Comparison of ENCODE assay signal across 23 cellular contexts in the genomic region with DNA sequence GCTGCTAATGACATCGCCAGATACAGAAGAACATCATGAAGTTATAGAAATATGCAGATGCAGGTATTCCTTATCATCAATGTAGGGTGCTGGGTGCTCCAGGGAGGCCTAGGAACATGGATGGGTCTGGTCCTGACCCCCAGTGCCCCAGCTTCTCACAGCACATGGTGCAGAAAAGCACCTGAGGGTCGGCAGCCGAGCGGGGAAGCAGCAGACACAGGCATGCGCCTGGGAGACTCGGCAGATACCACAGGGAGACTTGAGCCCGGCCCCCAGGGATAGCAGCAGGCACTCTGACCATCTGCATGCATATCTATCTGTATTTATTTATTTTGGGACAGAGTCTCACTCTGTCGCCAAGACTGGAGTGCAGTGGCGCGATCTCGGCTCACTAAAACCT. TPM values are rescaled to one million over a fixed set of nuclear protein-coding genes. Genes with fewer than 3 reads are reported as not detected.
DNase-seq lines count a peak whose midpoint lies in the region; ATAC-seq, FAIRE-seq and TF ChIP-seq lines count a peak whose summit lies in the region.
"Had no signal": no experiment of that assay in that cellular context is flagged by ENCODE, and none has a peak within 500 bp of the region (broad histone marks: within the 10 kb centered on the region; RNA-seq: fewer than 3 reads in every experiment).

No MANE protein-coding gene starts in this region.

- H3K36me3 ChIP-seq in GM23338 (ENCODE audit: insufficient read depth) (no peaks in the 10 kb centered on the region), esophagus muscularis mucosa (no peaks in the 10 kb centered on the region), small intestine (ENCODE audit: control insufficient read depth in 2 of 2, insufficient read depth in 2 of 2, low read length in 2 of 2) (no peaks in the 10 kb centered on the region)
- H3K36me3 ChIP-seq: SJSA1 had no signal

- no peak for FAIRE-seq in small intestine (lab: Jason Lieb, UNC)
- FAIRE-seq: D721Med, H54 had no signal

- H3K4me3 Mint-ChIP-seq in activated CD4-positive, alpha-beta T cell treated with anti-CD3 and anti-CD28 coated beads, Interleukin-2, amount 10 ng/mL, durations not matched to agents 24 days and 14 days: no peak overlapping the region
- H3K4me3 Mint-ChIP-seq in GM23338: no peak overlapping the region

- TF ChIP-seq EP300 in esophagus muscularis mucosa (IDR thresholded peaks at IDR 0.05): no peak

- H3K27me3 ChIP-seq in GM23338 (ENCODE audit: insufficient read depth): peaks cover 16% of the 10 kb centered on the region
- peaks cover 0 to 18% (median 0%) of the 10 kb centered on the region in 4 donors for H3K27me3 ChIP-seq in esophagus muscularis mucosa
- no peaks in the 10 kb centered on the region for H3K27me3 ChIP-seq in small intestine (ENCODE audit: control insufficient read depth in 2 of 2, insufficient read depth in 2 of 2, low read length in 2 of 2)
- H3K27me3 ChIP-seq: SJSA1 had no signal

- no peak overlapping the region for H3K27ac Mint-ChIP-seq in activated CD4-positive, alpha-beta T cell treated with anti-CD3 and anti-CD28 coated beads, Interleukin-2, amount 10 ng/mL, durations not matched to agents 24 days and 14 days
- H3K27ac Mint-ChIP-seq in GM23338: no peak overlapping the region

- no peak for ATAC-seq in GM23338
- no peak for ATAC-seq in HG03565 (IDR thresholded peaks at IDR 0.05; ENCODE audit: unreplicated experiment)
- ATAC-seq: Panc1 had no signal

- H3K4me2 ChIP-seq in GM23338: no peak overlapping the region

- H3K4me1 Mint-ChIP-seq in activated CD4-positive, alpha-beta T cell treated with anti-CD3 and anti-CD28 coated beads, Interleukin-2, amount 10 ng/mL, durations not matched to agents 24 days and 14 days: peaks cover 2% of the 10 kb centered on the region
- H3K4me1 Mint-ChIP-seq in GM23338: no peaks in the 10 kb centered on the region

- no peak overlapping the region for H3K27ac ChIP-seq in GM23338 (ENCODE audit: low read depth)
- no peak overlapping the region for H3K27ac ChIP-seq in esophagus muscularis mucosa (replicated peaks in 1 of 4)
- peak overlapping the region; percentile 42 to 50 for H3K27ac ChIP-seq in small intestine (ENCODE audit: low read depth in 1 of 2, low read length in 1 of 2)
- H3K27ac ChIP-seq: 22Rv1, C4-2B, SJSA1 had no signal

- H3K27me3 Mint-ChIP-seq in activated CD4-positive, alpha-beta T cell treated with anti-CD3 and anti-CD28 coated beads, Interleukin-2, amount 10 ng/mL, durations not matched to agents 24 days and 14 days: peaks cover 15% of the 10 kb centered on the region
- peaks cover 5% of the 10 kb centered on the region for H3K27me3 Mint-ChIP-seq in GM23338 (ENCODE audit: insufficient read depth, low read depth, poor library complexity)

- H3K9me2 ChIP-seq in GM23338 (ENCODE audit: insufficient read depth): no peaks in the 10 kb centered on the region

- H3K4me3 ChIP-seq in GM23338 (no peak overlapping the region), esophagus muscularis mucosa (no peak overlapping the region), small intestine (ENCODE audit: low read depth in 1 of 2, low read length in 2 of 2) (no peak overlapping the region)
- H3K4me3 ChIP-seq: SJSA1 had no signal

- no peaks in the 10 kb centered on the region for H3K9me3 Mint-ChIP-seq in activated CD4-positive, alpha-beta T cell treated with anti-CD3 and anti-CD28 coated beads, Interleukin-2, amount 10 ng/mL, durations not matched to agents 24 days and 14 days
- peaks cover 17% of the 10 kb centered on the region for H3K9me3 Mint-ChIP-seq in GM23338

- H4K20me1 ChIP-seq in GM23338 (replicated peaks; ENCODE audit: insufficient read depth): no peaks in the 10 kb centered on the region

- H2AFZ ChIP-seq in GM23338: peak overlapping the region; percentile 38; the same call in 1 of the 2 replicates

- no peaks in the 10 kb centered on the region for H3F3A ChIP-seq in GM23338 (replicated peaks; ENCODE audit: low read depth)

- WGBS in esophagus muscularis mucosa: 89% methylated on average over 11 of the region's 11 CpGs
- 41 to 83% (median 57%) methylated on average over 11 of the region's 11 CpGs for WGBS in small intestine, 3 donors

- H3K9me3 ChIP-seq in esophagus muscularis mucosa (peaks cover 0 to 8% (median 0%) of the 10 kb centered on the region in 4 donors), small intestine (ENCODE audit: control insufficient read depth, low read depth) (no peaks in the 10 kb centered on the region)

- H3K4me1 ChIP-seq in GM23338 (ENCODE audit: insufficient read depth): no peaks in the 10 kb centered on the region
- peaks cover 4 to 11% (median 9%) of the 10 kb centered on the region in 4 donors for H3K4me1 ChIP-seq in esophagus muscularis mucosa
- no peaks in the 10 kb centered on the region for H3K4me1 ChIP-seq in small intestine (ENCODE audit: control insufficient read depth in 2 of 2, insufficient read depth in 1 of 2, low read depth in 1 of 2, low read length in 1 of 2)

- H3K79me2 ChIP-seq in GM23338 (replicated peaks; ENCODE audit: insufficient read depth): no peaks in the 10 kb centered on the region

- no peaks in the 10 kb centered on the region for H3K36me3 Mint-ChIP-seq in activated CD4-positive, alpha-beta T cell treated with anti-CD3 and anti-CD28 coated beads, Interleukin-2, amount 10 ng/mL, durations not matched to agents 24 days and 14 days (ENCODE audit: low read depth)
- H3K36me3 Mint-ChIP-seq in GM23338 (ENCODE audit: low read depth): peaks cover 10% of the 10 kb centered on the region; the same call in 2 of the 3 replicates

- intact Hi-C loops in activated CD4-positive, alpha-beta T cell treated with anti-CD3 and anti-CD28 coated beads, Interleukin-2, amount 10 ng/mL, durations not matched to agents 24 days and 14 days (cut with micrococcal nuclease): no loop called here
- intact Hi-C loops in esophagus muscularis mucosa (cut with DNase I): no loop called here

- TF ChIP-seq POLR2A in esophagus muscularis mucosa (IDR thresholded peaks at IDR 0.05; ENCODE audit: low read depth): no peak

- TF ChIP-seq CTCF in GM23338 (conservative IDR thresholded peaks at IDR 0.05; ENCODE audit: low read depth in 2 of 2) (no peak), esophagus muscularis mucosa (IDR thresholded peaks at IDR 0.05) (no peak)

- DNase-seq in activated CD4-positive, alpha-beta T cell treated with anti-CD3 and anti-CD28 coated beads, Interleukin-2, amount 10 ng/mL, durations not matched to agents 24 days and 14 days: peak; percentile 34
- DNase-seq in activated CD4-positive, alpha-beta T cell treated with anti-CD3 and anti-CD28 coated beads for 4 hours: no peak
- DNase-seq in GM23338 (ENCODE audit: low spot score) (no peak), esophagus muscularis mucosa (ENCODE audit: extremely low spot score) (peak; percentile 89), small intestine (peak; percentile 4), SIG-M5 (lab: John Stamatoyannopoulos, UW) (no peak), GF-D8 (lab: John Stamatoyannopoulos, UW) (no peak)
- DNase-seq: DMS53, GDM1, MM.1S, NCI-H1092, NCI-H1436, NCI-H187 treated with DMSO at 0.1 percent for 48 hours, NCI-H2107, NCI-H446 treated with DMSO at 0.1 percent for 48 hours, NCI-H526 treated with DMSO at 0.1 percent for 48 hours had no signal

TF ChIP-seq in GM23338, 12 proteins besides CTCF, POLR2A, EP300 and RAD21 (continues in another document):
- TF ChIP-seq, protein P1, sequence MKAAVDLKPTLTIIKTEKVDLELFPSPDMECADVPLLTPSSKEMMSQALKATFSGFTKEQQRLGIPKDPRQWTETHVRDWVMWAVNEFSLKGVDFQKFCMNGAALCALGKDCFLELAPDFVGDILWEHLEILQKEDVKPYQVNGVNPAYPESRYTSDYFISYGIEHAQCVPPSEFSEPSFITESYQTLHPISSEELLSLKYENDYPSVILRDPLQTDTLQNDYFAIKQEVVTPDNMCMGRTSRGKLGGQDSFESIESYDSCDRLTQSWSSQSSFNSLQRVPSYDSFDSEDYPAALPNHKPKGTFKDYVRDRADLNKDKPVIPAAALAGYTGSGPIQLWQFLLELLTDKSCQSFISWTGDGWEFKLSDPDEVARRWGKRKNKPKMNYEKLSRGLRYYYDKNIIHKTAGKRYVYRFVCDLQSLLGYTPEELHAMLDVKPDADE (IDR thresholded peaks at IDR 0.05): no peak
- TF ChIP-seq CREB1 (CRISPR knock-in tag; IDR thresholded peaks at IDR 0.05; ENCODE audit: low read depth) (no peak), STAT1 (IDR thresholded peaks at IDR 0.05; ENCODE audit: unreplicated experiment) (no peak), EZH2 (IDR thresholded peaks at IDR 0.05; ENCODE audit: low read depth, unreplicated experiment) (no peak), ZNF331 (CRISPR knock-in tag; IDR thresholded peaks at IDR 0.05; ENCODE audit: low read depth) (no peak), ZNF114 (CRISPR knock-in tag; IDR thresholded peaks at IDR 0.05) (no peak)
- TF ChIP-seq, protein P2, sequence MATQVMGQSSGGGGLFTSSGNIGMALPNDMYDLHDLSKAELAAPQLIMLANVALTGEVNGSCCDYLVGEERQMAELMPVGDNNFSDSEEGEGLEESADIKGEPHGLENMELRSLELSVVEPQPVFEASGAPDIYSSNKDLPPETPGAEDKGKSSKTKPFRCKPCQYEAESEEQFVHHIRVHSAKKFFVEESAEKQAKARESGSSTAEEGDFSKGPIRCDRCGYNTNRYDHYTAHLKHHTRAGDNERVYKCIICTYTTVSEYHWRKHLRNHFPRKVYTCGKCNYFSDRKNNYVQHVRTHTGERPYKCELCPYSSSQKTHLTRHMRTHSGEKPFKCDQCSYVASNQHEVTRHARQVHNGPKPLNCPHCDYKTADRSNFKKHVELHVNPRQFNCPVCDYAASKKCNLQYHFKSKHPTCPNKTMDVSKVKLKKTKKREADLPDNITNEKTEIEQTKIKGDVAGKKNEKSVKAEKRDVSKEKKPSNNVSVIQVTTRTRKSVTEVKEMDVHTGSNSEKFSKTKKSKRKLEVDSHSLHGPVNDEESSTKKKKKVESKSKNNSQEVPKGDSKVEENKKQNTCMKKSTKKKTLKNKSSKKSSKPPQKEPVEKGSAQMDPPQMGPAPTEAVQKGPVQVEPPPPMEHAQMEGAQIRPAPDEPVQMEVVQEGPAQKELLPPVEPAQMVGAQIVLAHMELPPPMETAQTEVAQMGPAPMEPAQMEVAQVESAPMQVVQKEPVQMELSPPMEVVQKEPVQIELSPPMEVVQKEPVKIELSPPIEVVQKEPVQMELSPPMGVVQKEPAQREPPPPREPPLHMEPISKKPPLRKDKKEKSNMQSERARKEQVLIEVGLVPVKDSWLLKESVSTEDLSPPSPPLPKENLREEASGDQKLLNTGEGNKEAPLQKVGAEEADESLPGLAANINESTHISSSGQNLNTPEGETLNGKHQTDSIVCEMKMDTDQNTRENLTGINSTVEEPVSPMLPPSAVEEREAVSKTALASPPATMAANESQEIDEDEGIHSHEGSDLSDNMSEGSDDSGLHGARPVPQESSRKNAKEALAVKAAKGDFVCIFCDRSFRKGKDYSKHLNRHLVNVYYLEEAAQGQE (IDR thresholded peaks at IDR 0.05; ENCODE audit: unreplicated experiment): no peak

RNA-seq across cellular contexts. Expression of a gene that starts 43.2 kb away (rescaled TPM):
- total RNA-seq in activated CD4-positive, alpha-beta T cell treated with anti-CD3 and anti-CD28 coated beads, Interleukin-2, amount 10 ng/mL, durations not matched to agents 24 days and 14 days: 21.5 and 25.1 TPM in 2 replicates
- 15.0 and 18.4 TPM in 2 replicates for total RNA-seq in GM23338 (2014; rRNA removed; shearing (Covaris generic))
- polyA plus RNA-seq in GM23338 (2016; fragmentation: Nextera tagmentation; extraction: Ambion mirVana) (39.5 and 41.9 TPM in 2 replicates), small intestine (10 to 100 TPM; 22.1 to 26.5 (median 25.2) TPM)
- 10 to 100 TPM in 2 of 4 donors, 1 to 10 TPM in 2; 8.7 to 27.3 (median 10.2) TPM for total RNA-seq in esophagus muscularis mucosa

Comparison
In these comparisons a context has a peak if more than half of its experiments do, and no peak if none do; other contexts are left out.
1. DNase-seq: peak in activated CD4-positive, alpha-beta T cell treated with anti-CD3 and anti-CD28 coated beads, Interleukin-2, amount 10 ng/mL, durations not matched to agents 24 days and 14 days (single experiment), esophagus muscularis mucosa (single experiment) and small intestine (single experiment); none in activated CD4-positive, alpha-beta T cell treated with anti-CD3 and anti-CD28 coated beads for 4 hours (0 of 2), GM23338 (single experiment), SIG-M5 (single experiment) and GF-D8 (single experiment).
2. H3K27ac ChIP-seq: peak in small intestine (2 of 2); none in GM23338 (single experiment) and esophagus muscularis mucosa (0 of 4).